ENCODE assay signal across 13 cellular contexts in the genomic region with DNA sequence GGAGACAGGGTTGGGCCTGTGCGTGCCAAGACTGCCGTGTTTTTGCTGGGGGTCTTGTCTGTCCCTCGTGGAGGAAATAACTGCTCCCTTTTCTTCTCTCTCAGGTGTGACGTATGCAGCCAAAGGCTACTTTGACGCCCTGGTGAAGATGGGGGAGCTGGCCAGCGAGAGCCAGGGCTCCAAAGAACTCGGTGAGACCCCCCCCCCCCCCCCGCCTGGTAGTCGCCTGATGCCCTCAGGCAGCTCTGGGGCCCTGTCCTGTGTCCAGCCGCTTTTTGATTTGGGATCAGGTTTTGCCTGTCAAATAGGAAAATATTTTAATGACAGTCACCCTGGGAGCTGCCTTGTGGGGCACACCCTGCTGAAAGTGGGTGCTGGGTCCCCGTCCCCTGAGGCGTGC. TPM values are rescaled to one million over a fixed set of nuclear protein-coding genes. Genes with fewer than 3 reads are reported as not detected.
DNase-seq lines count a peak whose midpoint lies in the region; ATAC-seq and TF ChIP-seq lines count a peak whose summit lies in the region.
"Had no signal": no experiment of that assay in that cellular context is flagged by ENCODE, and none has a peak within 500 bp of the region (broad histone marks: within the 10 kb centered on the region; RNA-seq: fewer than 3 reads in every experiment).

No MANE protein-coding gene starts in this region.

- no peaks in the 10 kb centered on the region for H3K27me3 Mint-ChIP-seq in activated T-cell treated with anti-CD3 and anti-CD28 coated beads, Interleukin-2, amount 50 U/mL, for 24 hours
- H3K27me3 Mint-ChIP-seq in neural progenitor cell (ENCODE audit: insufficient read depth, low read depth), result no peaks in the 10 kb centered on the region

- H3K36me3 Mint-ChIP-seq in activated T-cell treated with anti-CD3 and anti-CD28 coated beads, Interleukin-2, amount 50 U/mL, for 24 hours (ENCODE audit: low read depth), result no peaks in the 10 kb centered on the region
- peaks cover 16% of the 10 kb centered on the region for H3K36me3 Mint-ChIP-seq in neural progenitor cell

- peaks cover 8 to 33% of the 10 kb centered on the region in 2 donors for H3K4me1 ChIP-seq in esophagus (ENCODE audit: control insufficient read depth in 2 of 2, insufficient read depth in 2 of 2, low read length in 1 of 2)
- peaks cover 12% of the 10 kb centered on the region for H3K4me1 ChIP-seq in neural progenitor cell
- peaks cover 50 to 80% (median 57%) of the 10 kb centered on the region in 4 donors for H3K4me1 ChIP-seq in upper lobe of left lung

- no peak overlapping the region for H3K9ac ChIP-seq in neural progenitor cell

- peaks cover 4% of the 10 kb centered on the region for H3F3A ChIP-seq in neural progenitor cell (ENCODE audit: low read depth)

- TF ChIP-seq CTCF in neural progenitor cell (IDR thresholded peaks at IDR 0.05), result no peak
- no peak for TF ChIP-seq CTCF in upper lobe of left lung (IDR thresholded peaks at IDR 0.05)

- no peak overlapping the region for H3K4me3 Mint-ChIP-seq in activated T-cell treated with anti-CD3 and anti-CD28 coated beads, Interleukin-2, amount 50 U/mL, for 24 hours
- H3K4me3 Mint-ChIP-seq in neural progenitor cell, result no peak overlapping the region

- no peak for TF ChIP-seq EP300 in upper lobe of left lung (IDR thresholded peaks at IDR 0.05)

- ATAC-seq in upper lobe of left lung (ENCODE audit: low FRiP score in 2 of 2), result no peak

- H3K4me3 ChIP-seq in esophagus (ENCODE audit: low read depth in 1 of 2, low read length in 2 of 2) (no peak overlapping the region), neural progenitor cell (no peak overlapping the region), upper lobe of left lung (no peak overlapping the region)
- H3K4me3 ChIP-seq: A549 had no signal

- no peaks in the 10 kb centered on the region for H3K79me2 ChIP-seq in neural progenitor cell (ENCODE audit: low read depth)

- peaks cover 5% of the 10 kb centered on the region for H3K4me1 Mint-ChIP-seq in activated T-cell treated with anti-CD3 and anti-CD28 coated beads, Interleukin-2, amount 50 U/mL, for 24 hours (ENCODE audit: low read depth)
- H3K4me1 Mint-ChIP-seq in neural progenitor cell, result peaks cover 25% of the 10 kb centered on the region

- 45 to 61% methylated on average over 12 of the region's 12 CpGs for WGBS in esophagus, 2 donors
- WGBS in upper lobe of left lung, 2 donors, result 69 to 79% methylated on average over 8 to 12 of the region's 12 CpGs

- H3K36me3 ChIP-seq in esophagus (ENCODE audit: control insufficient read depth in 2 of 2, insufficient read depth in 2 of 2, low read length in 1 of 2) (peaks cover 0 to 35% of the 10 kb centered on the region in 2 donors), neural progenitor cell (no peaks in the 10 kb centered on the region), upper lobe of left lung (peaks cover 0 to 45% (median 23%) of the 10 kb centered on the region in 4 donors)

- peaks cover 7% of the 10 kb centered on the region for H4K20me1 ChIP-seq in neural progenitor cell (ENCODE audit: low read depth)

- H3K9me3 ChIP-seq in esophagus (ENCODE audit: control insufficient read depth in 2 of 2, insufficient read depth in 1 of 2, low read depth in 1 of 2, low read length in 1 of 2) (no peaks in the 10 kb centered on the region), neural progenitor cell (ENCODE audit: low read depth) (no peaks in the 10 kb centered on the region), upper lobe of left lung (no peaks in the 10 kb centered on the region)
- H3K9me3 ChIP-seq: A549 had no signal

- H2AFZ ChIP-seq in neural progenitor cell (replicated peaks), result no peak overlapping the region

- no peak for TF ChIP-seq POLR2A in upper lobe of left lung (IDR thresholded peaks at IDR 0.05)

- H3K27me3 ChIP-seq in esophagus (ENCODE audit: control insufficient read depth in 1 of 2, insufficient read depth in 2 of 2, low read length in 2 of 2) (no peaks in the 10 kb centered on the region), neural progenitor cell (no peaks in the 10 kb centered on the region), upper lobe of left lung (no peaks in the 10 kb centered on the region)

- peak overlapping the region; percentile 94 to 98 for H3K27ac ChIP-seq in esophagus (ENCODE audit: low read depth in 2 of 2, low read length in 1 of 2)
- no peak overlapping the region for H3K27ac ChIP-seq in neural progenitor cell
- H3K27ac ChIP-seq in upper lobe of left lung, result peak overlapping the region; percentile 73 to 86 (median 82)

- DNase-seq in activated T-cell treated with anti-CD3 and anti-CD28 coated beads, Interleukin-2, amount 50 U/mL, for 24 hours, result no peak
- DNase-seq in activated T-cell treated with anti-CD3 and anti-CD28 coated beads for 4 hours (no peak), neural progenitor cell (ENCODE audit: low spot score) (no peak), upper lobe of left lung (no peak), NCI-H2227 (lab: John Stamatoyannopoulos, UW; ENCODE audit: unreplicated experiment) (no peak)
- no peak for DNase-seq in activated CD8-positive, alpha-beta memory T cell treated with anti-CD3 and anti-CD28 coated beads for 24 hours
- DNase-seq in stimulated activated CD4-positive, alpha-beta T cell treated with anti-CD3 and anti-CD28 coated beads, Interleukin-4, amount 100 ng/mL, for 4 hours, result no peak
- DNase-seq: activated T-cell treated with anti-CD3 and anti-CD28 coated beads, Interleukin-2, amount 50 U/mL, for 1 hour; aorta; effector CD8-positive, alpha-beta T cell; NCI-H2171 treated with DMSO at 0.1 percent for 48 hours had no signal

- H3K27ac Mint-ChIP-seq in activated T-cell treated with anti-CD3 and anti-CD28 coated beads, Interleukin-2, amount 50 U/mL, for 24 hours, result peak overlapping the region; percentile 67
- no peak overlapping the region for H3K27ac Mint-ChIP-seq in neural progenitor cell

- no peaks in the 10 kb centered on the region for H3K9me3 Mint-ChIP-seq in activated T-cell treated with anti-CD3 and anti-CD28 coated beads, Interleukin-2, amount 50 U/mL, for 24 hours
- H3K9me3 Mint-ChIP-seq in neural progenitor cell, result no peaks in the 10 kb centered on the region

- H3K4me2 ChIP-seq in neural progenitor cell, result peak overlapping the region; percentile 5
- H3K4me2 ChIP-seq: A549 had no signal

RNA-seq across cellular contexts. Expression of a gene that starts 22.8 kb away (rescaled TPM):
- polyA plus RNA-seq in esophagus, result 100 to 1,000 TPM in 1 of 2 donors, 10 to 100 TPM in 1; 91.2 to 107 TPM
- total RNA-seq in neural progenitor cell (ENCODE audit: low replicate concordance), result 15.6 and 16.1 TPM in 2 replicates
- 100 to 1,000 TPM in 5 of 6 donors, 10 to 100 TPM in 1; 90.7 to 231 (median 123) TPM for total RNA-seq in upper lobe of left lung
